10 cellular contexts compared by ENCODE assay signal in genomic region chr11:67698247-67698646, GRCh38. TPM values are rescaled to one million over a fixed set of nuclear protein-coding genes. Genes with fewer than 3 reads are reported as not detected.
A peak's percentile ranks its signal among the peaks of the same experiment; 100 is the strongest.
DNase-seq lines count a peak whose midpoint lies in the region; ATAC-seq lines count a peak whose summit lies in the region.
"Had no signal": no experiment of that assay in that cellular context is flagged by ENCODE, and none has a peak within 500 bp of the region (broad histone marks: within the 10 kb centered on the region; RNA-seq: fewer than 3 reads in every experiment).

No MANE protein-coding gene starts in this region.

- H3K27me3 Mint-ChIP-seq in activated CD4-positive, alpha-beta memory T cell treated with anti-CD3 and anti-CD28 coated beads for 36 hours, result peaks cover 13% of the 10 kb centered on the region

- ATAC-seq in HG02981 (IDR thresholded peaks at IDR 0.05; ENCODE audit: unreplicated experiment), result no peak

- no peak overlapping the region for H3K4me3 Mint-ChIP-seq in activated CD4-positive, alpha-beta memory T cell treated with anti-CD3 and anti-CD28 coated beads for 36 hours

- H3K27ac Mint-ChIP-seq in activated CD4-positive, alpha-beta memory T cell treated with anti-CD3 and anti-CD28 coated beads for 36 hours, result no peak overlapping the region

- no peaks in the 10 kb centered on the region for H3K4me1 Mint-ChIP-seq in activated CD4-positive, alpha-beta memory T cell treated with anti-CD3 and anti-CD28 coated beads for 36 hours (ENCODE audit: low read depth)

- H3K9me3 Mint-ChIP-seq in activated CD4-positive, alpha-beta memory T cell treated with anti-CD3 and anti-CD28 coated beads for 36 hours, result no peaks in the 10 kb centered on the region

- intact Hi-C loops in activated CD4-positive, alpha-beta memory T cell treated with anti-CD3 and anti-CD28 coated beads for 36 hours (cut with micrococcal nuclease), result no loop called here

- POLR2A ChIA-PET in activated CD4-positive, alpha-beta memory T cell treated with anti-CD3 and anti-CD28 coated beads for 36 hours (lab: Charles Lee), result interaction anchor here (0.6 kb wide), 1 partner anchor 10 kb away, joined by 3 read pairs; no protein-coding TSS in a partner anchor

- DNase-seq in activated T-cell treated with anti-CD3 and anti-CD28 coated beads for 48 hours (ENCODE audit: low read depth), result peak; percentile 15
- DNase-seq in activated T-cell treated with anti-CD3 and anti-CD28 coated beads, Interleukin-2, amount 50 U/mL, for 1 hour, result no peak
- peak; percentile 67 for DNase-seq in HuH-7.5 (ENCODE audit: low spot score)
- DNase-seq in activated CD4-positive, alpha-beta memory T cell treated with anti-CD3 and anti-CD28 coated beads for 36 hours, result peak; percentile 38
- DNase-seq in stimulated activated CD4-positive, alpha-beta T cell treated with anti-CD3 and anti-CD28 coated beads, Interleukin-4, amount 100 ng/mL, for 48 hours (ENCODE audit: low read depth in 2 of 2), result peak; percentile 6 to 17
- no peak for DNase-seq in activated gamma-delta T cell treated with Interleukin-2 at 50 U/mL for 16 hours
- DNase-seq in ureter (ENCODE audit: low spot score), result no peak
- DNase-seq: C1 segment of cervical spinal cord, NCI-H2171 treated with DMSO at 0.1 percent for 48 hours had no signal

- CTCF ChIA-PET in activated CD4-positive, alpha-beta memory T cell treated with anti-CD3 and anti-CD28 coated beads for 36 hours (lab: Charles Lee), result no interaction called here

- no peaks in the 10 kb centered on the region for H3K36me3 Mint-ChIP-seq in activated CD4-positive, alpha-beta memory T cell treated with anti-CD3 and anti-CD28 coated beads for 36 hours

RNA-seq across cellular contexts. Expression of gene ALDH3B2, which starts 23.8 kb away (rescaled TPM):
- not detected for total RNA-seq in activated CD4-positive, alpha-beta memory T cell treated with anti-CD3 and anti-CD28 coated beads for 36 hours
- 85.9 TPM for total RNA-seq in ureter

RNA-seq across cellular contexts. Expression of gene ACY3, which starts 47.7 kb away (rescaled TPM):
- under 1 TPM; 0.29 to 0.33 TPM for total RNA-seq in activated CD4-positive, alpha-beta memory T cell treated with anti-CD3 and anti-CD28 coated beads for 36 hours
- total RNA-seq in ureter, result 0.29 TPM

RNA-seq across cellular contexts. Expression of gene TBX10, which starts 58.7 kb away (rescaled TPM):
- not detected for total RNA-seq in activated CD4-positive, alpha-beta memory T cell treated with anti-CD3 and anti-CD28 coated beads for 36 hours
- not detected for total RNA-seq in ureter

Comparison
In these comparisons a context has a peak if more than half of its experiments do, and no peak if none do; other contexts are left out.
1. DNase-seq: peak in activated T-cell treated with anti-CD3 and anti-CD28 coated beads for 48 hours (single experiment), HuH-7.5 (single experiment), activated CD4-positive, alpha-beta memory T cell treated with anti-CD3 and anti-CD28 coated beads for 36 hours (single experiment) and stimulated activated CD4-positive, alpha-beta T cell treated with anti-CD3 and anti-CD28 coated beads, Interleukin-4, amount 100 ng/mL, for 48 hours (2 of 2); none in activated T-cell treated with anti-CD3 and anti-CD28 coated beads, Interleukin-2, amount 50 U/mL, for 1 hour (single experiment), activated gamma-delta T cell treated with Interleukin-2 at 50 U/mL for 16 hours (single experiment) and ureter (single experiment).
2. RNA of gene ALDH3B2, which starts 23.8 kb away (total RNA-seq): 85.9 TPM in ureter (single experiment); not detected in activated CD4-positive, alpha-beta memory T cell treated with anti-CD3 and anti-CD28 coated beads for 36 hours; every median in the first group is over 10 times any median in the second.